ENCODE assay signal across 9 cellular contexts in the genomic region with DNA sequence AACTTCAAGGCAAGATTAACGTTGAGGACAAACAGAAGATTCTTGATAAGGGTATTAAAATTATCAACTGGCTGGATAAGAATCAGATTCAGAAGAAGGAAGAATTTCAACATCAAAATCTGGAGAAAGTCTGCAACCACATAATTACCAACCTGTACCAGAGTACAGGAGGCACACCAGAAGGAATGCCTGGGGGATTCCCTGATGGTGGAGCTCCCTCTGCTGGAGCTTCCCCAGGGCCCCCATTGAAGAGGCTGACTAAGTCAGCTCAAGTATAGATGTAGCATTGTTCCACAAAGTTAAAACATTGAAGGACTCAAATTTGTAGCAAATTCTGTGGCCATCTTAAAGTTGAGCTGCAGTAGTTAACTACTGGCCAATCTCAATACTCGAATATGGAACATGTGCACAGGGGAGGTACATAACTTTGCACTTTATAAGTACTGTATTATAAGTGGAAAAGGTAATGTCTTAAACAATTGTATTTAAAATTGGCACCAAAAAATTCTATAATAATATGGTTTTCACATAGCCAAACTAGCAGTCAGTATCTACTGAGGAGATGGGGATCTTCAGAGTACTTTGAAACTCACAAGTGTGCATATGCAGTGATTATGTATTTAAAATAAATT.
DNase-seq lines count a peak whose midpoint lies in the region; ATAC-seq, FAIRE-seq and TF ChIP-seq lines count a peak whose summit lies in the region.
"Had no signal": no experiment of that assay in that cellular context is flagged by ENCODE, and none has a peak within 500 bp of the region (broad histone marks: within the 10 kb centered on the region; RNA-seq: fewer than 3 reads in every experiment).

No MANE protein-coding gene starts in this region.

- intact Hi-C loops in Panc1 (cut with micrococcal nuclease; ENCODE audit: unreplicated experiment) (no loop called here), head of caudate nucleus (cut with DNase I) (no loop called here)

- no peaks in the 10 kb centered on the region for H3K36me3 Mint-ChIP-seq in activated naive CD4-positive, alpha-beta T cell treated with anti-CD3 and anti-CD28 coated beads, Interleukin-2, amount 10 ng/mL, durations not matched to agents 7 days and 5 days

- H3K4me1 ChIP-seq in A549 (no peaks in the 10 kb centered on the region), Panc1 (ENCODE audit: control insufficient read depth, insufficient read depth, low read length) (no peaks in the 10 kb centered on the region)

- no peaks in the 10 kb centered on the region for H3K27me3 ChIP-seq in Panc1 (ENCODE audit: control insufficient read depth, insufficient read depth, low read length)

- H3K4me2 ChIP-seq in A549: no peak overlapping the region

- H3K27ac ChIP-seq in A549: no peak overlapping the region
- H3K27ac ChIP-seq in Panc1 (ENCODE audit: low read length): no peak overlapping the region
- H3K27ac ChIP-seq: HL-60 had no signal

- H3K9me3 ChIP-seq in A549 (no peaks in the 10 kb centered on the region), Panc1 (ENCODE audit: control insufficient read depth, insufficient read depth, low read depth, low read length) (no peaks in the 10 kb centered on the region)

- peak; percentile 21 to 24 for DNase-seq in A549 (ENCODE audit: low read depth in 1 of 2, low spot score in 1 of 2)
- DNase-seq in GM12892 (ENCODE audit: insufficient read length): peak; percentile 1
- DNase-seq in Panc1 (ENCODE audit: low read depth, low spot score): no peak
- peak in 40 of 42 donors; percentile 11 to 85 (median 53) for DNase-seq in head of caudate nucleus
- peak; percentile 29 for DNase-seq in urothelium cell line (ENCODE audit: low spot score)
- no peak for DNase-seq in NCI-H1092 treated with DMSO at 0.1 percent for 48 hours (lab: John Stamatoyannopoulos, UW)
- DNase-seq in activated naive CD4-positive, alpha-beta T cell treated with anti-CD3 and anti-CD28 coated beads, Interleukin-2, amount 10 ng/mL, durations not matched to agents 7 days and 5 days: no peak

- CTCF ChIA-PET in A549 (lab: Yijun Ruan, JAX): interaction anchor here (0.5 to 2.1 kb wide), 4 partner anchors 8 to 542 kb away, joined by 3 to 6 read pairs (median 4); no protein-coding TSS in a partner anchor
- CTCF ChIA-PET in Panc1 (lab: Charles Lee): interaction anchor here (1.0 kb wide), 1 partner anchor 370 kb away, joined by 3 read pairs; no protein-coding TSS in a partner anchor
- CTCF ChIA-PET in activated naive CD4-positive, alpha-beta T cell treated with anti-CD3 and anti-CD28 coated beads, Interleukin-2, amount 10 ng/mL, durations not matched to agents 7 days and 5 days (lab: Charles Lee): interaction anchor here (0.7 to 0.9 kb wide), 2 partner anchors 27 to 372 kb away, joined by 3 read pairs; no protein-coding TSS in a partner anchor

- peak; percentile 21; the same call in 2 of the 3 replicates for TF ChIP-seq CTCF in A549 (IDR thresholded peaks at IDR 0.05)
- peak; percentile 52 for TF ChIP-seq CTCF in Panc1 (IDR thresholded peaks at IDR 0.05)

- WGBS in A549 (ENCODE audit: missing lambda C conversion rate): 3% methylated on average over 2 of the region's 2 CpGs

- no peak overlapping the region for H3K4me3 Mint-ChIP-seq in activated naive CD4-positive, alpha-beta T cell treated with anti-CD3 and anti-CD28 coated beads, Interleukin-2, amount 10 ng/mL, durations not matched to agents 7 days and 5 days

- FAIRE-seq in A549 (lab: Jason Lieb, UNC): no peak
- no peak for FAIRE-seq in GM12892 (lab: Jason Lieb, UNC)
- FAIRE-seq in urothelium cell line (lab: Jason Lieb, UNC): no peak

- ATAC-seq in A549 (peak; percentile 62 to 85; a peak in 3 of 6 replicates), HG02798 (IDR thresholded peaks at IDR 0.05; ENCODE audit: poor library complexity, unreplicated experiment) (peak; percentile 89), Panc1 (no peak; the same call in 1 of the 2 replicates)

- TF ChIP-seq EP300 in A549 (IDR thresholded peaks at IDR 0.05): no peak

- no peaks in the 10 kb centered on the region for H3K9me3 Mint-ChIP-seq in activated naive CD4-positive, alpha-beta T cell treated with anti-CD3 and anti-CD28 coated beads, Interleukin-2, amount 10 ng/mL, durations not matched to agents 7 days and 5 days

- H3K36me3 ChIP-seq in Panc1 (ENCODE audit: control insufficient read depth, insufficient read depth, low read length): no peaks in the 10 kb centered on the region

- POLR2A ChIA-PET in A549 (lab: Yijun Ruan, JAX): no interaction called here
- POLR2A ChIA-PET in Panc1 (lab: Charles Lee): no interaction called here

- H3K4me1 Mint-ChIP-seq in activated naive CD4-positive, alpha-beta T cell treated with anti-CD3 and anti-CD28 coated beads, Interleukin-2, amount 10 ng/mL, durations not matched to agents 7 days and 5 days: no peaks in the 10 kb centered on the region

- TF ChIP-seq POLR2A in A549 (IDR thresholded peaks at IDR 0.05; ENCODE audit: low read length) (no peak), GM12892 (IDR thresholded peaks at IDR 0.05; ENCODE audit: low read depth, low read length) (no peak)

- TF ChIP-seq RAD21 in A549 (conservative IDR thresholded peaks at IDR 0.05 in 1 of 2, IDR thresholded peaks at IDR 0.05 in 1 of 2): peak; percentile 30 to 51; a peak in 3 of 5 replicates

- H3K27me3 Mint-ChIP-seq in activated naive CD4-positive, alpha-beta T cell treated with anti-CD3 and anti-CD28 coated beads, Interleukin-2, amount 10 ng/mL, durations not matched to agents 7 days and 5 days: no peaks in the 10 kb centered on the region

- BruUV-seq in Panc1 (replicated peaks; lab: Mats Ljungman, UMichigan): no TSS peak

- no peak overlapping the region for H3K4me3 ChIP-seq in A549
- no peak overlapping the region for H3K4me3 ChIP-seq in Panc1 (ENCODE audit: low read depth in 2 of 2, low read length in 2 of 2)

- in situ Hi-C loops in Panc1 (cut with HindIII; ENCODE audit: low pct_unique_long_range_greater_than_20kb, low sequenced_read_pairs): no loop called here

- H3K27ac Mint-ChIP-seq in activated naive CD4-positive, alpha-beta T cell treated with anti-CD3 and anti-CD28 coated beads, Interleukin-2, amount 10 ng/mL, durations not matched to agents 7 days and 5 days: no peak overlapping the region

TF ChIP-seq in A549, 52 proteins besides CTCF, POLR2A, EP300 and RAD21:
- TF ChIP-seq TFCP2L1 (CRISPR knock-in tag; IDR thresholded peaks at IDR 0.05): no peak
- no peak for TF ChIP-seq JUN (IDR thresholded peaks at IDR 0.05)
- no peak for TF ChIP-seq HEYL (CRISPR knock-in tag; IDR thresholded peaks at IDR 0.05)
- TF ChIP-seq HOXB13 (CRISPR knock-in tag; IDR thresholded peaks at IDR 0.05; ENCODE audit: low read depth): no peak
- TF ChIP-seq ZFP36 (IDR thresholded peaks at IDR 0.05; ENCODE audit: borderline replicate concordance, partially characterized antibody): no peak
- TF ChIP-seq ELK1 (IDR thresholded peaks at IDR 0.05; ENCODE audit: low read depth, low read length): no peak
- TF ChIP-seq CBX8 (IDR thresholded peaks at IDR 0.05): no peak
- TF ChIP-seq KDM5A (IDR thresholded peaks at IDR 0.05): no peak
- no peak for TF ChIP-seq MAZ (IDR thresholded peaks at IDR 0.05; ENCODE audit: borderline replicate concordance, low read depth, low read length)
- TF ChIP-seq FOXS1 (CRISPR knock-in tag; IDR thresholded peaks at IDR 0.05): no peak
- TF ChIP-seq FOSL2 (IDR thresholded peaks at IDR 0.05): no peak
- no peak for TF ChIP-seq FOSL2 (CRISPR knock-in tag; IDR thresholded peaks at IDR 0.05)
- no peak for TF ChIP-seq HOXB5 (CRISPR knock-in tag; IDR thresholded peaks at IDR 0.05)
- no peak for TF ChIP-seq ZC3H11A (IDR thresholded peaks at IDR 0.05)

Comparison
In these comparisons a context has a peak if more than half of its experiments do, and no peak if none do; other contexts are left out.
1. DNase-seq: peak in A549 (2 of 2), GM12892 (single experiment), head of caudate nucleus (40 of 42) and urothelium cell line (single experiment); none in Panc1 (single experiment), NCI-H1092 treated with DMSO at 0.1 percent for 48 hours (single experiment) and activated naive CD4-positive, alpha-beta T cell treated with anti-CD3 and anti-CD28 coated beads, Interleukin-2, amount 10 ng/mL, durations not matched to agents 7 days and 5 days (single experiment).